In genomic region chr10:5647507-5648240, GRCh38 we compare ENCODE assay signal across 1 cellular context.
TF ChIP-seq lines count a peak whose summit lies in the region.

No MANE protein-coding gene starts in this region.

TF ChIP-seq in WTC11, 78 proteins besides CTCF, POLR2A, EP300 and RAD21 (continued from another document):
- no peak for TF ChIP-seq ZNF281 (CRISPR knock-in tag; IDR thresholded peaks at IDR 0.05)
- no peak for TF ChIP-seq ERG (CRISPR knock-in tag; IDR thresholded peaks at IDR 0.05)
- TF ChIP-seq ZNF232 (CRISPR knock-in tag; IDR thresholded peaks at IDR 0.05), result no peak
- no peak for TF ChIP-seq TEAD1 (CRISPR knock-in tag; IDR thresholded peaks at IDR 0.05)
- TF ChIP-seq MAX (CRISPR knock-in tag; IDR thresholded peaks at IDR 0.05), result no peak
- TF ChIP-seq SMAD4 (CRISPR knock-in tag; IDR thresholded peaks at IDR 0.05), result no peak
- TF ChIP-seq EMX1 (CRISPR knock-in tag; IDR thresholded peaks at IDR 0.05), result no peak
- no peak for TF ChIP-seq GTF2I (CRISPR knock-in tag; conservative IDR thresholded peaks at IDR 0.05)
- no peak for TF ChIP-seq KAT7 (CRISPR knock-in tag; IDR thresholded peaks at IDR 0.05; ENCODE audit: borderline replicate concordance)
- TF ChIP-seq AR (CRISPR knock-in tag; IDR thresholded peaks at IDR 0.05), result no peak
